ENCODE assay signal across 1 cellular context in the genomic region with DNA sequence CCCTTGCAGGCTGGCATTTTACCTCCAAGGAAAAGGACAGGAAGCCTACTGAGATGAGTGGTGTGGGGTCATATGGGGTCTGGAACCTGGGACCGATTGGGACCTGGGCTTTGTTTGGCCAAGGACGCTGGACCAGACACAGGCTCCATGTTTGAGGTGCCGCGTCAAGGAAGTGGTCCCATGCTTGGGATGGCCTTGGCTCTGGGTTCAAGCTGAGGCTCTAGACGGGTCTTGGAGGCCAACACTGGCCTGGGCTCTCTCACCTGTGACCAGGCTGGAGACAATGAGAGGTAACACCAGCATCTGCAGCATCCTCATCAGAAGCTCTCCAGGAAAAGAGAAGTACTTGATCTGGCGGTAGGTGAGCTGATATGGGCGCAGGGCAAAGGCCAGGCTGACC.
TF ChIP-seq lines count a peak whose summit lies in the region.

No MANE protein-coding gene starts in this region.

TF ChIP-seq in IMR-90, 13 proteins besides CTCF, POLR2A, EP300 and RAD21:
- TF ChIP-seq NFE2L2 (IDR thresholded peaks at IDR 0.05; ENCODE audit: low read depth, low read length) (no peak), MAZ (IDR thresholded peaks at IDR 0.05; ENCODE audit: borderline replicate concordance, low read depth, low read length) (no peak), MXI1 (IDR thresholded peaks at IDR 0.05; ENCODE audit: borderline replicate concordance, low read depth, low read length) (no peak), FOS (IDR thresholded peaks at IDR 0.05; ENCODE audit: low read depth, low read length) (no peak), CEBPB (IDR thresholded peaks at IDR 0.05; ENCODE audit: low read depth, low read length) (no peak), RCOR1 (IDR thresholded peaks at IDR 0.05; ENCODE audit: insufficient replicate concordance, low read length) (no peak), BHLHE40 (IDR thresholded peaks at IDR 0.05; ENCODE audit: low read depth, low read length) (no peak), SMC3 (IDR thresholded peaks at IDR 0.05; ENCODE audit: low read depth, low read length) (no peak), RFX5 (IDR thresholded peaks at IDR 0.05; ENCODE audit: low read depth, low read length) (no peak), CHD1 (IDR thresholded peaks at IDR 0.05; ENCODE audit: low read depth, low read length) (no peak), ELK1 (IDR thresholded peaks at IDR 0.05; ENCODE audit: borderline replicate concordance, low read depth, low read length) (no peak), MAFK (IDR thresholded peaks at IDR 0.05; ENCODE audit: low read depth, low read length) (no peak)
- TF ChIP-seq, protein P1, sequence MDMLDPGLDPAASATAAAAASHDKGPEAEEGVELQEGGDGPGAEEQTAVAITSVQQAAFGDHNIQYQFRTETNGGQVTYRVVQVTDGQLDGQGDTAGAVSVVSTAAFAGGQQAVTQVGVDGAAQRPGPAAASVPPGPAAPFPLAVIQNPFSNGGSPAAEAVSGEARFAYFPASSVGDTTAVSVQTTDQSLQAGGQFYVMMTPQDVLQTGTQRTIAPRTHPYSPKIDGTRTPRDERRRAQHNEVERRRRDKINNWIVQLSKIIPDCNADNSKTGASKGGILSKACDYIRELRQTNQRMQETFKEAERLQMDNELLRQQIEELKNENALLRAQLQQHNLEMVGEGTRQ (IDR thresholded peaks at IDR 0.05; ENCODE audit: low read depth, low read length): no peak
